Comparison of ENCODE assay signal across 8 cellular contexts in genomic region chr3:48685603-48686511, GRCh38. TPM values are rescaled to one million over a fixed set of nuclear protein-coding genes. Genes with fewer than 3 reads are reported as not detected.
DNase-seq lines count a peak whose midpoint lies in the region; ATAC-seq and TF ChIP-seq lines count a peak whose summit lies in the region.

Gene NCKIPSD, minus strand, starts transcription at chr3:48685915. Its CDS starts 108 bp downstream, at chr3:48685807.

- H3K9ac ChIP-seq in KMS-11 (peak within 1 kb of the TSS; percentile 59; the same call in 1 of the 2 replicates), neural cell (ENCODE audit: low read length) (peak within 1 kb of the TSS; percentile 88), stomach smooth muscle (ENCODE audit: low read length in 2 of 2) (peak within 1 kb of the TSS; percentile 90 to 94)

- H3K27me3 ChIP-seq in KMS-11 (ENCODE audit: insufficient read depth, low read depth) (no peaks in the 10 kb centered on the region), neural cell (ENCODE audit: insufficient read depth, low read depth, low read length) (no peaks in the 10 kb centered on the region), stomach smooth muscle (ENCODE audit: control insufficient read depth in 1 of 2, insufficient read depth in 2 of 2, low read length in 2 of 2) (no peaks in the 10 kb centered on the region)

- H3K79me2 ChIP-seq in KMS-11 (ENCODE audit: insufficient read depth, low read depth), result no peaks in the 10 kb centered on the region
- peaks cover 11% of the 10 kb centered on the region for H3K79me2 ChIP-seq in neural cell (replicated peaks; ENCODE audit: insufficient read depth, low read length)

- peak within 1 kb of the TSS; percentile 60; the same call in 1 of the 2 replicates for H3K4me2 ChIP-seq in KMS-11
- peak within 1 kb of the TSS; percentile 81 for H3K4me2 ChIP-seq in neural cell (ENCODE audit: low read length)

- H3K9me2 ChIP-seq in neural cell (ENCODE audit: insufficient read depth, low read length), result no peaks in the 10 kb centered on the region

- H3F3A ChIP-seq in neural cell (ENCODE audit: insufficient read depth, low read length, poor library complexity, severe bottlenecking), result no peaks in the 10 kb centered on the region

- H2AFZ ChIP-seq in KMS-11 (ENCODE audit: low read depth) (peak within 1 kb of the TSS; percentile 61), neural cell (ENCODE audit: low read depth, low read length) (peak within 1 kb of the TSS; percentile 69)

- H3K27ac ChIP-seq in KMS-11, result peak within 1 kb of the TSS; percentile 42; the same call in 1 of the 2 replicates
- H3K27ac ChIP-seq in neural cell (ENCODE audit: low read length), result peak within 1 kb of the TSS; percentile 79
- peak within 1 kb of the TSS; percentile 46 for H3K27ac ChIP-seq in stomach smooth muscle (ENCODE audit: low read length)

- H3K36me3 ChIP-seq in KMS-11 (ENCODE audit: insufficient read depth), result no peaks in the 10 kb centered on the region
- peaks cover 3% of the 10 kb centered on the region for H3K36me3 ChIP-seq in neural cell (ENCODE audit: insufficient read depth, low read length)
- peaks cover 38 to 42% of the 10 kb centered on the region in 2 donors for H3K36me3 ChIP-seq in stomach smooth muscle (ENCODE audit: control insufficient read depth in 2 of 2, insufficient read depth in 2 of 2, low read length in 2 of 2)

- H3K4me1 ChIP-seq in KMS-11 (ENCODE audit: low read depth, poor library complexity, severe bottlenecking), result peaks cover 3% of the 10 kb centered on the region
- peaks cover 46% of the 10 kb centered on the region for H3K4me1 ChIP-seq in stomach smooth muscle (ENCODE audit: control insufficient read depth, insufficient read depth, low read length)

- H3K4me3 ChIP-seq in KMS-11 (IDR thresholded peaks at IDR 0.05; ENCODE audit: insufficient read depth, low read depth, low read length), result no peak within 1 kb of the TSS
- peak within 1 kb of the TSS; percentile 92 for H3K4me3 ChIP-seq in neural cell (ENCODE audit: low read length)
- peak within 1 kb of the TSS; percentile 93 to 95 for H3K4me3 ChIP-seq in stomach smooth muscle (ENCODE audit: low read length in 2 of 2)

- no peaks in the 10 kb centered on the region for H4K20me1 ChIP-seq in KMS-11 (ENCODE audit: insufficient read depth)
- H4K20me1 ChIP-seq in neural cell (ENCODE audit: insufficient read depth), result peaks cover 19% of the 10 kb centered on the region

- DNase-seq in EL, result peak; percentile 79
- peak; percentile 20 for DNase-seq in SHP77 treated with DMSO at 0.1 percent for 48 hours (lab: John Stamatoyannopoulos, UW)
- DNase-seq in activated effector memory CD4-positive, alpha-beta T cell treated with Interleukin-2 at 50 U/mL for 16 hours, result peak; percentile 87
- peak; percentile 47 for DNase-seq in fibroblast of the conjunctiva (ENCODE audit: low read depth)

- peak; percentile 63 for TF ChIP-seq CTCF in KMS-11 (conservative IDR thresholded peaks at IDR 0.05; ENCODE audit: low read depth, low read length)
- peak; percentile 96 for TF ChIP-seq CTCF in neural cell (IDR thresholded peaks at IDR 0.05; ENCODE audit: poor library complexity, severe bottlenecking)

- peak; percentile 71 for TF ChIP-seq RAD21 in neural cell (conservative IDR thresholded peaks at IDR 0.05)

- no peaks in the 10 kb centered on the region for H3K9me3 ChIP-seq in neural cell (ENCODE audit: low read length)
- H3K9me3 ChIP-seq in stomach smooth muscle (ENCODE audit: control insufficient read depth in 2 of 2, low read length in 2 of 2), result no peaks in the 10 kb centered on the region

- peak; percentile 55 for TF ChIP-seq EP300 in neural cell (conservative IDR thresholded peaks at IDR 0.05; ENCODE audit: poor library complexity, severe bottlenecking)

- peak; percentile 75 for ATAC-seq in GM21723 (IDR thresholded peaks at IDR 0.05; ENCODE audit: unreplicated experiment)

TF ChIP-seq in neural cell, 6 proteins besides CTCF, POLR2A, EP300 and RAD21:
- no peak for TF ChIP-seq EZH2 (IDR thresholded peaks at IDR 0.05; ENCODE audit: borderline replicate concordance, insufficient read depth, low read length, poor library complexity, severe bottlenecking)
- TF ChIP-seq POLR2AphosphoS5 (IDR thresholded peaks at IDR 0.05), result peak; percentile 94
- TF ChIP-seq MXI1 (conservative IDR thresholded peaks at IDR 0.05; ENCODE audit: poor library complexity, severe bottlenecking), result peak; percentile 88
- TF ChIP-seq, protein P1, sequence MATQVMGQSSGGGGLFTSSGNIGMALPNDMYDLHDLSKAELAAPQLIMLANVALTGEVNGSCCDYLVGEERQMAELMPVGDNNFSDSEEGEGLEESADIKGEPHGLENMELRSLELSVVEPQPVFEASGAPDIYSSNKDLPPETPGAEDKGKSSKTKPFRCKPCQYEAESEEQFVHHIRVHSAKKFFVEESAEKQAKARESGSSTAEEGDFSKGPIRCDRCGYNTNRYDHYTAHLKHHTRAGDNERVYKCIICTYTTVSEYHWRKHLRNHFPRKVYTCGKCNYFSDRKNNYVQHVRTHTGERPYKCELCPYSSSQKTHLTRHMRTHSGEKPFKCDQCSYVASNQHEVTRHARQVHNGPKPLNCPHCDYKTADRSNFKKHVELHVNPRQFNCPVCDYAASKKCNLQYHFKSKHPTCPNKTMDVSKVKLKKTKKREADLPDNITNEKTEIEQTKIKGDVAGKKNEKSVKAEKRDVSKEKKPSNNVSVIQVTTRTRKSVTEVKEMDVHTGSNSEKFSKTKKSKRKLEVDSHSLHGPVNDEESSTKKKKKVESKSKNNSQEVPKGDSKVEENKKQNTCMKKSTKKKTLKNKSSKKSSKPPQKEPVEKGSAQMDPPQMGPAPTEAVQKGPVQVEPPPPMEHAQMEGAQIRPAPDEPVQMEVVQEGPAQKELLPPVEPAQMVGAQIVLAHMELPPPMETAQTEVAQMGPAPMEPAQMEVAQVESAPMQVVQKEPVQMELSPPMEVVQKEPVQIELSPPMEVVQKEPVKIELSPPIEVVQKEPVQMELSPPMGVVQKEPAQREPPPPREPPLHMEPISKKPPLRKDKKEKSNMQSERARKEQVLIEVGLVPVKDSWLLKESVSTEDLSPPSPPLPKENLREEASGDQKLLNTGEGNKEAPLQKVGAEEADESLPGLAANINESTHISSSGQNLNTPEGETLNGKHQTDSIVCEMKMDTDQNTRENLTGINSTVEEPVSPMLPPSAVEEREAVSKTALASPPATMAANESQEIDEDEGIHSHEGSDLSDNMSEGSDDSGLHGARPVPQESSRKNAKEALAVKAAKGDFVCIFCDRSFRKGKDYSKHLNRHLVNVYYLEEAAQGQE (IDR thresholded peaks at IDR 0.05; ENCODE audit: borderline replicate concordance), result peak; percentile 78
- no peak for TF ChIP-seq TAF1 (IDR thresholded peaks at IDR 0.05; ENCODE audit: low read depth)
- peak; percentile 80 for TF ChIP-seq SMC3 (conservative IDR thresholded peaks at IDR 0.05; ENCODE audit: poor library complexity)

RNA-seq across cellular contexts. Expression of gene NCKIPSD, which starts in this region (rescaled TPM):
- polyA plus RNA-seq in neural cell, result 19.0 and 29.3 TPM in 2 replicates
- 11.0 and 16.6 TPM in 2 replicates for polyA minus RNA-seq in neural cell

Comparison
In these comparisons a context has a peak if more than half of its experiments do, and no peak if none do; other contexts are left out.
1. DNase-seq: peak in every context shown above with its lines; median percentile 87 in activated effector memory CD4-positive, alpha-beta T cell treated with Interleukin-2 at 50 U/mL for 16 hours; 79 in EL; 47 in fibroblast of the conjunctiva; 20 in SHP77 treated with DMSO at 0.1 percent for 48 hours.